Comparison of ENCODE assay signal across 10 cellular contexts in the genomic region with DNA sequence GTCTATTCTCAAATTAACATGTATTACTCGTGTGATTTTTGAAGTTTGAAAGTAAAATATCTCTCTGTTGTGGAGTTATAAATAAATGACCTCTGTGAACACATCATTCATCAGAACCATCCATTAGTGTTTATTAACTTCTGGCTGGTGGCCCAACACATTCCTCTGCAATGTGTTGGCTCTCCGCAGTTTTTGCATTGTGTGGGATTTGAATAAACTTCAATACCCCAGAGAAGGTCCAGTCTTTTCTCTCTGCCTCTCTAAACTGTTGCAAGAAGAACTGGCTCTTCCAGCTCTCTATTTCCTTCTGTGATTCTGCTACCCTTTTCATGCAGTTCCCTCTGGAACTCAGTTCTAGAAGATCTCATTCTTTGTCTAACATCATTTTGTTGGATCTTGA.
DNase-seq lines count a peak whose midpoint lies in the region; ATAC-seq, FAIRE-seq and TF ChIP-seq lines count a peak whose summit lies in the region.
"Had no signal": no experiment of that assay in that cellular context is flagged by ENCODE, and none has a peak within 500 bp of the region (broad histone marks: within the 10 kb centered on the region; RNA-seq: fewer than 3 reads in every experiment).

No MANE protein-coding gene starts in this region.

- no peak for TF ChIP-seq POLR2A in transverse colon (IDR thresholded peaks at IDR 0.05)

- H3K9me3 ChIP-seq in transverse colon, result no peaks in the 10 kb centered on the region

- peak overlapping the region in 1 of 4 donors; percentile 10 for H3K27ac ChIP-seq in transverse colon

- intact Hi-C loops in transverse colon (cut with DNase I; ENCODE audit: low total_unique reads), result no loop called here

- H3K36me3 ChIP-seq in transverse colon, result no peaks in the 10 kb centered on the region

- TF ChIP-seq CTCF in transverse colon (IDR thresholded peaks at IDR 0.05), result no peak

- no peak for ATAC-seq in GM19324 (IDR thresholded peaks at IDR 0.05; ENCODE audit: low FRiP score, unreplicated experiment)

- no peak for TF ChIP-seq EP300 in transverse colon (IDR thresholded peaks at IDR 0.05; ENCODE audit: low read depth)

- no peak overlapping the region for H3K4me3 ChIP-seq in transverse colon

- 58% methylated on average over 2 of the region's 2 CpGs for WGBS in transverse colon (ENCODE audit: low coverage in 1 of 2), 2 donors

- DNase-seq in AG20443 (ENCODE audit: low spot score) (peak; percentile 47), RCC 7860 (ENCODE audit: low spot score) (peak; percentile 37), fibroblast of gingiva (ENCODE audit: low read depth) (peak; percentile 74), myocyte (ENCODE audit: low read depth) (peak; percentile 64), transverse colon (no peak), NCI-H146 treated with DMSO at 0.1 percent for 48 hours (lab: John Stamatoyannopoulos, UW; ENCODE audit: unreplicated experiment) (no peak), NCI-H1417 treated with DMSO at 0.1 percent for 48 hours (lab: John Stamatoyannopoulos, UW) (no peak)
- DNase-seq: H7 had no signal

- peak; percentile 91 for FAIRE-seq in RCC 7860 (lab: Jason Lieb, UNC)
- FAIRE-seq: GM18507 had no signal

- in situ Hi-C loops in transverse colon (cut with MboI; ENCODE audit: low pct_ligation_motif_present in 1 of 4, low pct_unique_long_range_greater_than_20kb in 1 of 4, low sequenced_read_pairs in 3 of 4), result no loop called here

- H3K27me3 ChIP-seq in transverse colon, result no peaks in the 10 kb centered on the region

- H3K4me1 ChIP-seq in transverse colon, result peaks cover 0 to 25% (median 0%) of the 10 kb centered on the region in 4 donors

Comparison
In these comparisons a context has a peak if more than half of its experiments do, and no peak if none do; other contexts are left out.
1. DNase-seq: peak in AG20443 (single experiment), RCC 7860 (single experiment), fibroblast of gingiva (single experiment) and myocyte (single experiment); none in transverse colon (single experiment), NCI-H146 treated with DMSO at 0.1 percent for 48 hours (single experiment) and NCI-H1417 treated with DMSO at 0.1 percent for 48 hours (single experiment).